ENCODE assay signal across 8 cellular contexts in genomic region chr12:51082561-51083139, GRCh38. TPM values are rescaled to one million over a fixed set of nuclear protein-coding genes. Genes with fewer than 3 reads are reported as not detected.
A peak's percentile ranks its signal among the peaks of the same experiment; 100 is the strongest.
DNase-seq lines count a peak whose midpoint lies in the region; ATAC-seq and TF ChIP-seq lines count a peak whose summit lies in the region.

No MANE protein-coding gene starts in this region.

- peak; percentile 52 for ATAC-seq in GM23338
- peak; percentile 25 for ATAC-seq in PC-3
- ATAC-seq in GM21825 (IDR thresholded peaks at IDR 0.05; ENCODE audit: unreplicated experiment) = no peak
- no peak for ATAC-seq in HG03159 (IDR thresholded peaks at IDR 0.05; ENCODE audit: unreplicated experiment)

- H4K20me1 ChIP-seq in GM23338 (replicated peaks; ENCODE audit: insufficient read depth) (peaks cover 22% of the 10 kb centered on the region), PC-3 (ENCODE audit: low read length) (peaks cover 6% of the 10 kb centered on the region; the same call in 1 of the 2 replicates)

- H3K9me2 ChIP-seq in GM23338 (ENCODE audit: insufficient read depth) (no peaks in the 10 kb centered on the region), PC-3 (replicated peaks; ENCODE audit: low read length) (no peaks in the 10 kb centered on the region)

- H2AFZ ChIP-seq in GM23338 (peak overlapping the region; percentile 88), PC-3 (ENCODE audit: low read length) (peak overlapping the region; percentile 59)

- TF ChIP-seq CTCF in AG04449 (IDR thresholded peaks at IDR 0.05; ENCODE audit: insufficient read depth, low read length, missing control alignments) (no peak), GM23338 (conservative IDR thresholded peaks at IDR 0.05; ENCODE audit: low read depth in 2 of 2) (no peak), PC-3 (conservative IDR thresholded peaks at IDR 0.05; ENCODE audit: low read depth, low read length) (no peak), adrenal gland (IDR thresholded peaks at IDR 0.05) (no peak), right atrium auricular region (IDR thresholded peaks at IDR 0.05) (no peak)

- H3K9me3 Mint-ChIP-seq in GM23338 = no peaks in the 10 kb centered on the region

- H3K27me3 ChIP-seq in GM23338 (ENCODE audit: insufficient read depth) = no peaks in the 10 kb centered on the region
- no peaks in the 10 kb centered on the region for H3K27me3 ChIP-seq in PC-3 (ENCODE audit: low read length)
- H3K27me3 ChIP-seq in adrenal gland = no peaks in the 10 kb centered on the region
- H3K27me3 ChIP-seq in right atrium auricular region = no peaks in the 10 kb centered on the region

- POLR2A ChIA-PET in AG04449 (lab: Yijun Ruan, JAX) = interaction anchor here (0.6 to 2.3 kb wide), 19 partner anchors 8 to 311 kb away, joined by 3 to 20 read pairs (median 4); partner anchors contain the start of genes DAZAP2, POU6F1 and SMAGP
- POLR2A ChIA-PET in PC-3 (lab: Charles Lee; ENCODE audit: unreplicated experiment) = interaction anchor here (0.6 to 1.1 kb wide), 2 partner anchors 38 to 289 kb away, joined by 5 to 9 read pairs; no protein-coding TSS in a partner anchor

- CTCF ChIA-PET in AG04449 (lab: Yijun Ruan, JAX) (interaction anchor here (0.7 to 1.0 kb wide), 2 partner anchors 9 to 17 kb away, joined by 3 read pairs; no protein-coding TSS in a partner anchor), PC-3 (lab: Charles Lee) (interaction anchor here (0.6 kb wide), 3 partner anchors 117 to 331 kb away, joined by 3 to 8 read pairs (median 4); no protein-coding TSS in a partner anchor)

- no peaks in the 10 kb centered on the region for H3K36me3 ChIP-seq in GM23338 (ENCODE audit: insufficient read depth)
- no peaks in the 10 kb centered on the region for H3K36me3 ChIP-seq in PC-3 (ENCODE audit: low read depth, low read length)
- H3K36me3 ChIP-seq in adrenal gland (replicated peaks in 1 of 2) = no peaks in the 10 kb centered on the region
- no peaks in the 10 kb centered on the region for H3K36me3 ChIP-seq in right atrium auricular region

- peaks cover 14% of the 10 kb centered on the region for H3K36me3 Mint-ChIP-seq in GM23338 (ENCODE audit: low read depth)

- H3K27ac ChIP-seq in GM23338 (ENCODE audit: low read depth) = peak overlapping the region; percentile 97
- H3K27ac ChIP-seq in PC-3 (ENCODE audit: low read length) = no peak overlapping the region
- H3K27ac ChIP-seq in adrenal gland = peak overlapping the region; percentile 76 to 95 (median 90)
- H3K27ac ChIP-seq in right atrium auricular region = peak overlapping the region; percentile 91 to 95

- intact Hi-C loops in PC-3 (cut with micrococcal nuclease) = loop anchor here (5.0 kb wide), 2 partner anchors 185 to 260 kb away; no protein-coding TSS in a partner anchor
- intact Hi-C loops in adrenal gland (cut with DNase I) = no loop called here

- H3K27me3 Mint-ChIP-seq in GM23338 (ENCODE audit: insufficient read depth, low read depth, poor library complexity) = peaks cover 6% of the 10 kb centered on the region

- H3F3A ChIP-seq in GM23338 (replicated peaks; ENCODE audit: low read depth) (peaks cover 5% of the 10 kb centered on the region; the same call in 1 of the 2 replicates), PC-3 (ENCODE audit: low read length, unreplicated experiment) (no peaks in the 10 kb centered on the region)

- DNase-seq in AG04449 (ENCODE audit: low read depth, low spot score) (no peak), GM23338 (ENCODE audit: low spot score) (peak; percentile 78), PC-3 (peak; percentile 32), adrenal gland (peak; percentile 24 to 68 (median 26)), right atrium auricular region (ENCODE audit: low spot score) (no peak), pons (ENCODE audit: low spot score) (peak; percentile 48)

- peaks cover 17% of the 10 kb centered on the region for H3K4me1 Mint-ChIP-seq in GM23338

- no peak for TF ChIP-seq POLR2A in adrenal gland (IDR thresholded peaks at IDR 0.05)

- peak overlapping the region; percentile 86 for H3K4me3 ChIP-seq in AG04449 (ENCODE audit: low read depth, low read length)
- H3K4me3 ChIP-seq in GM23338 = peak overlapping the region; percentile 97
- H3K4me3 ChIP-seq in PC-3 (ENCODE audit: low read length) = peak overlapping the region; percentile 92
- H3K4me3 ChIP-seq in adrenal gland = peak overlapping the region; percentile 83 to 93 (median 91)
- peak overlapping the region; percentile 80 to 85 for H3K4me3 ChIP-seq in right atrium auricular region

- H3K79me2 ChIP-seq in GM23338 (replicated peaks; ENCODE audit: insufficient read depth) (peaks cover 48% of the 10 kb centered on the region), PC-3 (ENCODE audit: low read length) (peaks cover 38% of the 10 kb centered on the region)

- H3K4me2 ChIP-seq in GM23338 (peak overlapping the region; percentile 84), PC-3 (ENCODE audit: low read length) (peak overlapping the region; percentile 84)

- no peaks in the 10 kb centered on the region for H3K9me3 ChIP-seq in PC-3 (ENCODE audit: low read length)
- no peaks in the 10 kb centered on the region for H3K9me3 ChIP-seq in adrenal gland (replicated peaks in 1 of 3)
- no peaks in the 10 kb centered on the region for H3K9me3 ChIP-seq in right atrium auricular region

- H3K9ac ChIP-seq in PC-3 (ENCODE audit: low read length) = peak overlapping the region; percentile 83

- 0 to 1% (median 0%) methylated on average over 20 of the region's 20 CpGs for WGBS in adrenal gland, 4 donors

- H3K4me1 ChIP-seq in GM23338 (ENCODE audit: insufficient read depth) (peaks cover 12% of the 10 kb centered on the region), PC-3 (ENCODE audit: insufficient read depth, low read length) (peaks cover 12% of the 10 kb centered on the region), adrenal gland (replicated peaks in 1 of 2) (peaks cover 0 to 23% of the 10 kb centered on the region in 2 donors), right atrium auricular region (peaks cover 0 to 26% of the 10 kb centered on the region in 2 donors)

- TSS peak; percentile 52 for BruUV-seq in PC-3 (replicated peaks; lab: Mats Ljungman, UMichigan)

- peak overlapping the region; percentile 92 for H3K4me3 Mint-ChIP-seq in GM23338

- H3K27ac Mint-ChIP-seq in GM23338 = peak overlapping the region; percentile 91

TF ChIP-seq in GM23338, 12 proteins besides CTCF, POLR2A, EP300 and RAD21 (continues in another document):
- TF ChIP-seq EZH2phosphoT487 (IDR thresholded peaks at IDR 0.05; ENCODE audit: unreplicated experiment) (no peak), NANOG (IDR thresholded peaks at IDR 0.05; ENCODE audit: borderline replicate concordance) (no peak), JUNB (IDR thresholded peaks at IDR 0.05; ENCODE audit: unreplicated experiment) (no peak), ZNF331 (CRISPR knock-in tag; IDR thresholded peaks at IDR 0.05; ENCODE audit: low read depth) (no peak), POLR2AphosphoS5 (IDR thresholded peaks at IDR 0.05; ENCODE audit: low read depth) (no peak)
- TF ChIP-seq, protein P1, sequence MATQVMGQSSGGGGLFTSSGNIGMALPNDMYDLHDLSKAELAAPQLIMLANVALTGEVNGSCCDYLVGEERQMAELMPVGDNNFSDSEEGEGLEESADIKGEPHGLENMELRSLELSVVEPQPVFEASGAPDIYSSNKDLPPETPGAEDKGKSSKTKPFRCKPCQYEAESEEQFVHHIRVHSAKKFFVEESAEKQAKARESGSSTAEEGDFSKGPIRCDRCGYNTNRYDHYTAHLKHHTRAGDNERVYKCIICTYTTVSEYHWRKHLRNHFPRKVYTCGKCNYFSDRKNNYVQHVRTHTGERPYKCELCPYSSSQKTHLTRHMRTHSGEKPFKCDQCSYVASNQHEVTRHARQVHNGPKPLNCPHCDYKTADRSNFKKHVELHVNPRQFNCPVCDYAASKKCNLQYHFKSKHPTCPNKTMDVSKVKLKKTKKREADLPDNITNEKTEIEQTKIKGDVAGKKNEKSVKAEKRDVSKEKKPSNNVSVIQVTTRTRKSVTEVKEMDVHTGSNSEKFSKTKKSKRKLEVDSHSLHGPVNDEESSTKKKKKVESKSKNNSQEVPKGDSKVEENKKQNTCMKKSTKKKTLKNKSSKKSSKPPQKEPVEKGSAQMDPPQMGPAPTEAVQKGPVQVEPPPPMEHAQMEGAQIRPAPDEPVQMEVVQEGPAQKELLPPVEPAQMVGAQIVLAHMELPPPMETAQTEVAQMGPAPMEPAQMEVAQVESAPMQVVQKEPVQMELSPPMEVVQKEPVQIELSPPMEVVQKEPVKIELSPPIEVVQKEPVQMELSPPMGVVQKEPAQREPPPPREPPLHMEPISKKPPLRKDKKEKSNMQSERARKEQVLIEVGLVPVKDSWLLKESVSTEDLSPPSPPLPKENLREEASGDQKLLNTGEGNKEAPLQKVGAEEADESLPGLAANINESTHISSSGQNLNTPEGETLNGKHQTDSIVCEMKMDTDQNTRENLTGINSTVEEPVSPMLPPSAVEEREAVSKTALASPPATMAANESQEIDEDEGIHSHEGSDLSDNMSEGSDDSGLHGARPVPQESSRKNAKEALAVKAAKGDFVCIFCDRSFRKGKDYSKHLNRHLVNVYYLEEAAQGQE (IDR thresholded peaks at IDR 0.05; ENCODE audit: unreplicated experiment) = no peak

RNA-seq across cellular contexts. Expression of gene CSRNP2, which starts 0.7 kb away (rescaled TPM):
- total RNA-seq in GM23338 (2014; rRNA removed; shearing (Covaris generic)) = 28.8 and 30.9 TPM in 2 replicates
- polyA plus RNA-seq in GM23338 (2016; fragmentation: Nextera tagmentation; extraction: Ambion mirVana) (6.9 and 7.3 TPM in 2 replicates), adrenal gland (10 to 100 TPM; 20.1 to 22.8 (median 22.0) TPM)
- total RNA-seq in PC-3 (2014; rRNA removed) (18.9 and 23.3 TPM in 2 replicates), adrenal gland (10 to 100 TPM; 15.6 to 29.1 (median 23.8) TPM), right atrium auricular region (10 to 100 TPM; 17.1 to 19.4 TPM)

RNA-seq across cellular contexts. Expression of gene LETMD1, which starts 34.5 kb away (rescaled TPM):
- 29.9 and 43.0 TPM in 2 replicates for total RNA-seq in GM23338 (2014; rRNA removed; shearing (Covaris generic))
- polyA plus RNA-seq in GM23338 (2016; fragmentation: Nextera tagmentation; extraction: Ambion mirVana) (15.7 and 15.8 TPM in 2 replicates), adrenal gland (10 to 100 TPM; 59.0 to 69.9 (median 59.1) TPM)
- total RNA-seq in PC-3 (2014; rRNA removed) (46.9 and 47.1 TPM in 2 replicates), adrenal gland (100 to 1,000 TPM in 2 of 8 donors, 10 to 100 TPM in 6; 37.7 to 122 (median 79.3) TPM), right atrium auricular region (10 to 100 TPM; 22.8 to 27.2 TPM)

RNA-seq across cellular contexts. Expression of gene SLC11A2, which starts 56.5 kb away (rescaled TPM):
- 48.9 and 68.6 TPM in 2 replicates for total RNA-seq in GM23338 (2014; rRNA removed; shearing (Covaris generic))
- polyA plus RNA-seq in GM23338 (2016; fragmentation: Nextera tagmentation; extraction: Ambion mirVana) (17.2 and 19.4 TPM in 2 replicates), adrenal gland (10 to 100 TPM; 21.7 to 33.2 (median 21.8) TPM)
- total RNA-seq in PC-3 (2014; rRNA removed) (28.4 and 38.8 TPM in 2 replicates), adrenal gland (10 to 100 TPM; 40.6 to 82.2 (median 60.8) TPM), right atrium auricular region (10 to 100 TPM; 25.5 to 40.9 TPM)

Comparison
In these comparisons a context has a peak if more than half of its experiments do, and no peak if none do; other contexts are left out.
1. DNase-seq: peak in GM23338 (single experiment), PC-3 (single experiment), adrenal gland (7 of 7) and pons (single experiment); none in AG04449 (single experiment) and right atrium auricular region (single experiment).
2. ATAC-seq: peak in GM23338 (single experiment) and PC-3 (single experiment); none in GM21825 (single experiment) and HG03159 (single experiment).
3. Peak in every context shown above with its lines, with median percentiles within 50 percentile points of each other: H3K4me3 ChIP-seq.